8 cellular contexts compared by ENCODE assay signal in genomic region chr5:122312670-122312988, GRCh38. TPM values are rescaled to one million over a fixed set of nuclear protein-coding genes. Genes with fewer than 3 reads are reported as not detected.
A peak's percentile ranks its signal among the peaks of the same experiment; 100 is the strongest.
DNase-seq lines count a peak whose midpoint lies in the region; ATAC-seq and TF ChIP-seq lines count a peak whose summit lies in the region.

No MANE protein-coding gene starts in this region.

- no peaks in the 10 kb centered on the region for H3K9me3 Mint-ChIP-seq in activated CD4-positive, alpha-beta T cell treated with anti-CD3 and anti-CD28 coated beads for 36 hours (ENCODE audit: low read depth)

- CTCF ChIA-PET in activated CD4-positive, alpha-beta T cell treated with anti-CD3 and anti-CD28 coated beads for 36 hours (lab: Charles Lee): no interaction called here

- ATAC-seq in HG03175 (IDR thresholded peaks at IDR 0.05; ENCODE audit: unreplicated experiment): peak; percentile 14
- no peak for ATAC-seq in thoracic aorta (ENCODE audit: insufficient number of reproducible peaks, low FRiP score, low read depth)
- no peak for ATAC-seq in activated CD4-positive, alpha-beta T cell treated with anti-CD3 and anti-CD28 coated beads for 36 hours

- POLR2A ChIA-PET in activated CD4-positive, alpha-beta T cell treated with anti-CD3 and anti-CD28 coated beads for 36 hours (lab: Charles Lee): no interaction called here

- H3K27me3 ChIP-seq in liver (ENCODE audit: control insufficient read depth in 4 of 4, insufficient read depth in 4 of 4, low read length in 3 of 4): peaks cover 0 to 10% (median 3%) of the 10 kb centered on the region in 4 donors
- no peaks in the 10 kb centered on the region for H3K27me3 ChIP-seq in thoracic aorta (replicated peaks; ENCODE audit: insufficient read depth)

- intact Hi-C loops in activated CD4-positive, alpha-beta T cell treated with anti-CD3 and anti-CD28 coated beads for 36 hours (cut with DNase I, micrococcal nuclease): loop anchor here in 1 of 2 experiments (10.0 kb wide), 1 partner anchor 782 kb away; no protein-coding TSS in a partner anchor

- no peak overlapping the region for H3K27ac Mint-ChIP-seq in activated CD4-positive, alpha-beta T cell treated with anti-CD3 and anti-CD28 coated beads for 36 hours

- TF ChIP-seq RAD21 in liver (IDR thresholded peaks at IDR 0.05): no peak

- H3K36me3 ChIP-seq in liver (ENCODE audit: control insufficient read depth in 4 of 4, insufficient read depth in 3 of 4, low read depth in 1 of 4, low read length in 3 of 4) (no peaks in the 10 kb centered on the region), thoracic aorta (no peaks in the 10 kb centered on the region)

- H3K4me1 ChIP-seq in liver (ENCODE audit: control insufficient read depth in 4 of 4, insufficient read depth in 4 of 4, low read length in 3 of 4): peaks cover 3 to 16% (median 13%) of the 10 kb centered on the region in 4 donors
- peaks cover 3 to 19% of the 10 kb centered on the region in 2 donors for H3K4me1 ChIP-seq in thoracic aorta (ENCODE audit: control insufficient read depth in 1 of 2, low read depth in 2 of 2)

- H3K9me3 ChIP-seq in liver (ENCODE audit: control insufficient read depth in 4 of 4, low read length in 3 of 4) (no peaks in the 10 kb centered on the region), thoracic aorta (no peaks in the 10 kb centered on the region)

- WGBS in liver: 4% methylated on average over 14 of the region's 14 CpGs

- H3K4me3 Mint-ChIP-seq in activated CD4-positive, alpha-beta T cell treated with anti-CD3 and anti-CD28 coated beads for 36 hours: no peak overlapping the region

- peak overlapping the region; percentile 24 to 70 (median 27) for H3K4me3 ChIP-seq in liver (ENCODE audit: low read depth in 1 of 3, low read length in 3 of 3)
- H3K4me3 ChIP-seq in thoracic aorta: peak overlapping the region; percentile 88

- no peak for TF ChIP-seq CTCF in liver (IDR thresholded peaks at IDR 0.05; ENCODE audit: low read depth, low read length, missing input control)
- no peak for TF ChIP-seq CTCF in thoracic aorta (IDR thresholded peaks at IDR 0.05)

- H3K36me3 Mint-ChIP-seq in activated CD4-positive, alpha-beta T cell treated with anti-CD3 and anti-CD28 coated beads for 36 hours (ENCODE audit: low read depth): no peaks in the 10 kb centered on the region

- H3K9ac ChIP-seq in liver (ENCODE audit: low read depth in 1 of 2, low read length in 2 of 2): no peak overlapping the region

- peak; percentile 25 for DNase-seq in DMS53 treated with DMSO at 0.1 percent for 48 hours (lab: John Stamatoyannopoulos, UW; ENCODE audit: unreplicated experiment)
- peak; percentile 51 for DNase-seq in cerebellum (ENCODE audit: low spot score)
- DNase-seq in thoracic aorta (ENCODE audit: low spot score): no peak
- DNase-seq in activated CD4-positive, alpha-beta T cell treated with anti-CD3 and anti-CD28 coated beads for 36 hours: no peak
- DNase-seq in HuH-7 (ENCODE audit: low spot score): no peak
- DNase-seq in NCI-H510A treated with DMSO at 0.1 percent for 48 hours (lab: John Stamatoyannopoulos, UW): no peak

- peaks cover 5% of the 10 kb centered on the region for H3K4me1 Mint-ChIP-seq in activated CD4-positive, alpha-beta T cell treated with anti-CD3 and anti-CD28 coated beads for 36 hours

- H3K27ac ChIP-seq in liver (ENCODE audit: low read depth in 1 of 2, low read length in 2 of 2) (peak overlapping the region; percentile 6 to 18), thoracic aorta (peak overlapping the region; percentile 59 to 62)

- H3K27me3 Mint-ChIP-seq in activated CD4-positive, alpha-beta T cell treated with anti-CD3 and anti-CD28 coated beads for 36 hours: peaks cover 50% of the 10 kb centered on the region

TF ChIP-seq in liver, 16 proteins besides CTCF, POLR2A, EP300 and RAD21:
- TF ChIP-seq JUND (IDR thresholded peaks at IDR 0.05): no peak
- TF ChIP-seq ATF3 (IDR thresholded peaks at IDR 0.05): no peak
- TF ChIP-seq HNF4A (conservative IDR thresholded peaks at IDR 0.05): no peak
- TF ChIP-seq MAX (IDR thresholded peaks at IDR 0.05): no peak
- no peak for TF ChIP-seq FOXA1 (IDR thresholded peaks at IDR 0.05)
- no peak for TF ChIP-seq ZBTB33 (IDR thresholded peaks at IDR 0.05)
- no peak for TF ChIP-seq EGR1 (IDR thresholded peaks at IDR 0.05; ENCODE audit: low read depth in 2 of 2)
- no peak for TF ChIP-seq SP1 (IDR thresholded peaks at IDR 0.05)
- no peak for TF ChIP-seq YY1 (IDR thresholded peaks at IDR 0.05)
- TF ChIP-seq TAF1 (conservative IDR thresholded peaks at IDR 0.05): no peak
- TF ChIP-seq NR2F2 (IDR thresholded peaks at IDR 0.05): no peak
- no peak for TF ChIP-seq HNF4G (IDR thresholded peaks at IDR 0.05)
- no peak for TF ChIP-seq RXRA (IDR thresholded peaks at IDR 0.05)

RNA-seq across cellular contexts. Expression of gene SNCAIP, which starts 0.6 kb away (rescaled TPM):
- total RNA-seq in cerebellum (70.7 TPM), liver (under 1 TPM; 0.50 to 0.98 TPM), thoracic aorta (1 to 10 TPM; 4.5 to 8.5 TPM)
- 1 to 10 TPM in 1 of 2 donors, under 1 TPM in 1; 0.17 to 2.1 TPM for polyA plus RNA-seq in liver
- not detected for total RNA-seq in activated CD4-positive, alpha-beta T cell treated with anti-CD3 and anti-CD28 coated beads for 36 hours

Comparison
In these comparisons a context has a peak if more than half of its experiments do, and no peak if none do; other contexts are left out.
1. DNase-seq: peak in DMS53 treated with DMSO at 0.1 percent for 48 hours (single experiment) and cerebellum (single experiment); none in thoracic aorta (single experiment), activated CD4-positive, alpha-beta T cell treated with anti-CD3 and anti-CD28 coated beads for 36 hours (single experiment), HuH-7 (single experiment) and NCI-H510A treated with DMSO at 0.1 percent for 48 hours (single experiment).